Comparison of ENCODE assay signal across 18 cellular contexts in genomic region chr4:92031825-92032224, GRCh38.
A peak's percentile ranks its signal among the peaks of the same experiment; 100 is the strongest.
DNase-seq lines count a peak whose midpoint lies in the region; ATAC-seq, FAIRE-seq and TF ChIP-seq lines count a peak whose summit lies in the region.
"Had no signal": no experiment of that assay in that cellular context is flagged by ENCODE, and none has a peak within 500 bp of the region (broad histone marks: within the 10 kb centered on the region; RNA-seq: fewer than 3 reads in every experiment).

No MANE protein-coding gene starts in this region.

- H3K9me3 ChIP-seq in colonic mucosa (no peaks in the 10 kb centered on the region), pancreas (no peaks in the 10 kb centered on the region), transverse colon (no peaks in the 10 kb centered on the region)
- H3K9me3 ChIP-seq: HAP-1 had no signal

- DNase-seq in colonic mucosa (peak; percentile 66), pancreas (peak in 2 of 6 donors; percentile 17 to 67), transverse colon (peak; percentile 19), G401 (ENCODE audit: low spot score) (no peak)
- DNase-seq: C1 segment of cervical spinal cord; Calu3; CD4-positive, alpha-beta memory T cell; COR-L47; DMS53; DMS79 treated with DMSO at 0.1 percent for 48 hours; GOT3; HFFc6 had no signal

- peak; percentile 46 to 95 (median 68) for ATAC-seq in pancreas
- ATAC-seq in GM18511 (IDR thresholded peaks at IDR 0.05; ENCODE audit: unreplicated experiment), result no peak
- no peak for ATAC-seq in GM18519 (IDR thresholded peaks at IDR 0.05; ENCODE audit: low FRiP score, unreplicated experiment)

- TF ChIP-seq CTCF in colonic mucosa (IDR thresholded peaks at IDR 0.05), result no peak
- no peak for TF ChIP-seq CTCF in pancreas (IDR thresholded peaks at IDR 0.05)
- no peak for TF ChIP-seq CTCF in transverse colon (IDR thresholded peaks at IDR 0.05)

- H3K27me3 ChIP-seq in colonic mucosa (no peaks in the 10 kb centered on the region), pancreas (no peaks in the 10 kb centered on the region), transverse colon (no peaks in the 10 kb centered on the region)

- intact Hi-C loops in colonic mucosa (cut with DNase I) (no loop called here), pancreas (cut with DNase I) (no loop called here), transverse colon (cut with DNase I; ENCODE audit: low total_unique reads) (no loop called here)

- H3K4me1 ChIP-seq in colonic mucosa, result no peaks in the 10 kb centered on the region
- peaks cover 5 to 6% (median 6%) of the 10 kb centered on the region in 3 donors for H3K4me1 ChIP-seq in pancreas
- H3K4me1 ChIP-seq in transverse colon, result peaks cover 0 to 20% (median 10%) of the 10 kb centered on the region in 4 donors
- H3K4me1 ChIP-seq: HAP-1 had no signal

- in situ Hi-C loops in transverse colon (cut with MboI; ENCODE audit: low pct_ligation_motif_present in 1 of 4, low pct_unique_long_range_greater_than_20kb in 1 of 4, low sequenced_read_pairs in 3 of 4), result no loop called here
- in situ Hi-C loops in G401 (cut with HindIII; ENCODE audit: low sequenced_read_pairs), result no loop called here

- H3K9ac ChIP-seq in colonic mucosa (ENCODE audit: low read depth in 2 of 2, low read length in 2 of 2), result no peak overlapping the region

- H3K4me3 ChIP-seq in colonic mucosa, result no peak overlapping the region
- no peak overlapping the region for H3K4me3 ChIP-seq in pancreas
- no peak overlapping the region for H3K4me3 ChIP-seq in transverse colon
- H3K4me3 ChIP-seq: HAP-1 had no signal

- FAIRE-seq in pancreas (lab: Jason Lieb, UNC), result no peak
- FAIRE-seq: G401.6, GM12892, H54 had no signal

- TF ChIP-seq EP300 in transverse colon (IDR thresholded peaks at IDR 0.05; ENCODE audit: low read depth), result no peak

- 20 to 21% methylated on average over 2 of the region's 2 CpGs for WGBS in pancreas, 2 donors
- 35 to 40% methylated on average over 2 of the region's 2 CpGs for WGBS in transverse colon (ENCODE audit: low coverage in 1 of 2), 2 donors

- H3K36me3 ChIP-seq in colonic mucosa, result no peaks in the 10 kb centered on the region
- H3K36me3 ChIP-seq in pancreas, result no peaks in the 10 kb centered on the region
- no peaks in the 10 kb centered on the region for H3K36me3 ChIP-seq in transverse colon
- H3K36me3 ChIP-seq: HAP-1 had no signal

- H3K27ac ChIP-seq in colonic mucosa, result peak overlapping the region; percentile 40
- peak overlapping the region in 2 of 4 donors; percentile 44 to 57 for H3K27ac ChIP-seq in pancreas
- H3K27ac ChIP-seq in transverse colon, result peak overlapping the region in 3 of 4 donors; percentile 38 to 55 (median 42)

- no peak for TF ChIP-seq POLR2A in transverse colon (IDR thresholded peaks at IDR 0.05)

Comparison
In these comparisons a context has a peak if more than half of its experiments do, and no peak if none do; other contexts are left out.
1. ATAC-seq: peak in pancreas (4 of 4); none in GM18511 (single experiment) and GM18519 (single experiment).